In genomic region chr11:36026315-36026968, GRCh38 we compare ENCODE assay signal across 28 cellular contexts.
"Had no signal": no experiment of that assay in that cellular context is flagged by ENCODE, and none has a peak within 500 bp of the region (broad histone marks: within the 10 kb centered on the region; RNA-seq: fewer than 3 reads in every experiment).

No MANE protein-coding gene starts in this region.

- FAIRE-seq: kidney, urothelium cell line had no signal

- H3K9ac ChIP-seq: neural progenitor cell had no signal

- H3K9me3 ChIP-seq: colonic mucosa, esophagus muscularis mucosa, gastroesophageal sphincter, heart right ventricle, prostate gland, sigmoid colon, stomach, thyroid gland, upper lobe of left lung had no signal

- DNase-seq: colonic mucosa; effector CD8-positive, alpha-beta T cell; endodermal cell; foreskin keratinocyte; heart right ventricle; hypothalamus; kidney; mesenchymal stem cell; midbrain; naive thymus-derived CD4-positive, alpha-beta T cell; right cardiac atrium; sigmoid colon; stimulated activated CD4-positive, alpha-beta T cell treated with anti-CD3 and anti-CD28 coated beads, Interleukin-2, amount 100 ng/mL, for 24 hours; stimulated activated CD4-positive, alpha-beta T cell treated with anti-CD3 and anti-CD28 coated beads, Interleukin-4, amount 100 ng/mL, for 24 hours; stimulated activated naive CD4-positive, alpha-beta T cell treated with Interleukin-2 at 50 U/mL for 16 hours; stomach; thyroid gland; upper lobe of left lung had no signal

- H3K27ac ChIP-seq: colonic mucosa, epithelial cell of prostate, esophagus muscularis mucosa, foreskin keratinocyte, gastroesophageal sphincter, heart right ventricle, neural progenitor cell, prostate gland, sigmoid colon, stomach, thyroid gland, upper lobe of left lung had no signal

- H3K27ac Mint-ChIP-seq: dendritic cell treated with granulocyte-macrophage colony-stimulating factor and Interleukin-4, amounts not matched to agents 40 ng/mL and 50 ng/mL, for 4 days; endodermal cell; naive thymus-derived CD4-positive, alpha-beta T cell; neural progenitor cell; stimulated activated effector memory CD8-positive, alpha-beta T cell treated with anti-CD3 and anti-CD28 coated beads, Interleukin-12 subunit alpha, Interleukin-12 subunit beta, amount 100 ng/mL, for 72 hours had no signal

- H3K36me3 ChIP-seq: colonic mucosa, esophagus muscularis mucosa, gastroesophageal sphincter, heart right ventricle, neural progenitor cell, prostate gland, sigmoid colon, stomach, thyroid gland, upper lobe of left lung had no signal

- H3K9me3 Mint-ChIP-seq: dendritic cell treated with granulocyte-macrophage colony-stimulating factor and Interleukin-4, amounts not matched to agents 40 ng/mL and 50 ng/mL, for 4 days; endodermal cell; naive thymus-derived CD4-positive, alpha-beta T cell; nephron; stimulated activated effector memory CD8-positive, alpha-beta T cell treated with anti-CD3 and anti-CD28 coated beads, Interleukin-12 subunit alpha, Interleukin-12 subunit beta, amount 100 ng/mL, for 72 hours had no signal

- H3K36me3 Mint-ChIP-seq: naive thymus-derived CD4-positive, alpha-beta T cell; stimulated activated effector memory CD8-positive, alpha-beta T cell treated with anti-CD3 and anti-CD28 coated beads, Interleukin-12 subunit alpha, Interleukin-12 subunit beta, amount 100 ng/mL, for 72 hours had no signal

- H3K4me3 ChIP-seq: colonic mucosa, esophagus muscularis mucosa, gastroesophageal sphincter, heart right ventricle, neural progenitor cell, prostate gland, sigmoid colon, stomach, thyroid gland, upper lobe of left lung had no signal

- H2AFZ ChIP-seq: neural progenitor cell had no signal

- ATAC-seq: foreskin keratinocyte; gastroesophageal sphincter; heart right ventricle; left lobe of liver; naive thymus-derived CD4-positive, alpha-beta T cell; right cardiac atrium; stimulated activated effector memory CD8-positive, alpha-beta T cell treated with anti-CD3 and anti-CD28 coated beads, Interleukin-12 subunit alpha, Interleukin-12 subunit beta, amount 100 ng/mL, for 72 hours had no signal

- H3K27me3 ChIP-seq: colonic mucosa, esophagus muscularis mucosa, foreskin keratinocyte, gastroesophageal sphincter, heart right ventricle, neural progenitor cell, sigmoid colon, stomach, thyroid gland, upper lobe of left lung had no signal

- H3K4me1 ChIP-seq: colonic mucosa, foreskin keratinocyte, thyroid gland, upper lobe of left lung had no signal

- H3K27me3 Mint-ChIP-seq: dendritic cell treated with granulocyte-macrophage colony-stimulating factor and Interleukin-4, amounts not matched to agents 40 ng/mL and 50 ng/mL, for 4 days had no signal

- H3K4me1 Mint-ChIP-seq: naive thymus-derived CD4-positive, alpha-beta T cell; stimulated activated effector memory CD8-positive, alpha-beta T cell treated with anti-CD3 and anti-CD28 coated beads, Interleukin-12 subunit alpha, Interleukin-12 subunit beta, amount 100 ng/mL, for 72 hours had no signal

- H3K4me2 ChIP-seq: neural progenitor cell had no signal

- H3K4me3 Mint-ChIP-seq: dendritic cell treated with granulocyte-macrophage colony-stimulating factor and Interleukin-4, amounts not matched to agents 40 ng/mL and 50 ng/mL, for 4 days; endodermal cell; naive thymus-derived CD4-positive, alpha-beta T cell; nephron; neural progenitor cell; stimulated activated effector memory CD8-positive, alpha-beta T cell treated with anti-CD3 and anti-CD28 coated beads, Interleukin-12 subunit alpha, Interleukin-12 subunit beta, amount 100 ng/mL, for 72 hours had no signal
